In the genomic region with DNA sequence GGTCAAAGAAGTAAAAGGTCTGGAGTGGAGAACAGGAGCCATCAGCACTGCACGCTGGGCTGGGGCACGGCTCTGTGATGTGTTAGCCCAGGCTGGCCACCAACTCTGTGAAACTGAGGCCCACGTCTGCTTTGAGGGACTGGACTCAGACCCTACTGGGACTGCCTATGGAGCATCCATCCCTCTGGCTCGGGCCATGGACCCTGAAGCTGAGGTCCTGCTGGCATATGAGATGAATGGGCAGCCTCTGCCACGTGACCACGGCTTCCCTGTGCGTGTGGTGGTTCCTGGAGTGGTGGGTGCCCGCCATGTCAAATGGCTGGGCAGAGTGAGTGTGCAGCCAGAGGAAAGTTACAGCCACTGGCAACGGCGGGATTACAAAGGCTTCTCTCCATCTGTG, we compare ENCODE assay signal across 1 cellular context.
TF ChIP-seq lines count a peak whose summit lies in the region.

No MANE protein-coding gene starts in this region.

TF ChIP-seq in K562, 482 proteins besides CTCF, POLR2A, EP300 and RAD21:
- peak; percentile 47; the same call in 1 of the 2 replicates for TF ChIP-seq MAX (CRISPR knock-in tag; IDR thresholded peaks at IDR 0.05)
- no peak for TF ChIP-seq ZC3H8 (IDR thresholded peaks at IDR 0.05)
